Comparison of ENCODE assay signal across 25 cellular contexts in genomic region chr5:177043114-177043513, GRCh38.
"Had no signal": no experiment of that assay in that cellular context is flagged by ENCODE, and none has a peak within 500 bp of the region (broad histone marks: within the 10 kb centered on the region; RNA-seq: fewer than 3 reads in every experiment).

No MANE protein-coding gene starts in this region.

- H3K27ac ChIP-seq: colonic mucosa, epithelial cell of prostate, esophagus squamous epithelium, gastrocnemius medialis, left lung, lower lobe of right lung had no signal

- H3K36me3 ChIP-seq: colonic mucosa had no signal

- H3K4me3 ChIP-seq: colonic mucosa, esophagus squamous epithelium, gastrocnemius medialis, heart right ventricle, left lung, lower lobe of right lung, mucosa of descending colon had no signal

- DNase-seq: colonic mucosa; cortex of kidney; effector CD8-positive, alpha-beta T cell; effector memory CD8-positive, alpha-beta T cell; endodermal cell; erythroblast; esophagus squamous epithelium; foreskin fibroblast; foreskin melanocyte; gastrocnemius medialis; glutamatergic neuron; head of caudate nucleus; heart right ventricle; hippocampal formation; left cardiac atrium; left lung; left ventricle myocardium superior; lower lobe of right lung; mesenchymal stem cell; mucosa of descending colon had no signal

- H3K27me3 ChIP-seq: colonic mucosa, esophagus squamous epithelium, gastrocnemius medialis, heart right ventricle, left lung had no signal

- FAIRE-seq: endometrium, islet of Langerhans, keratinocyte had no signal

- H3K9me3 ChIP-seq: colonic mucosa, esophagus squamous epithelium, gastrocnemius medialis, heart right ventricle, left lung, lower lobe of right lung, mucosa of descending colon had no signal

- H3K4me1 ChIP-seq: colonic mucosa, gastrocnemius medialis, left lung, lower lobe of right lung had no signal

- ATAC-seq: effector memory CD8-positive, alpha-beta T cell; esophagus mucosa; gastrocnemius medialis; heart right ventricle; left cardiac atrium; left lung; left ventricle myocardium superior; lower lobe of right lung; mucosa of descending colon had no signal
